In the genomic region with DNA sequence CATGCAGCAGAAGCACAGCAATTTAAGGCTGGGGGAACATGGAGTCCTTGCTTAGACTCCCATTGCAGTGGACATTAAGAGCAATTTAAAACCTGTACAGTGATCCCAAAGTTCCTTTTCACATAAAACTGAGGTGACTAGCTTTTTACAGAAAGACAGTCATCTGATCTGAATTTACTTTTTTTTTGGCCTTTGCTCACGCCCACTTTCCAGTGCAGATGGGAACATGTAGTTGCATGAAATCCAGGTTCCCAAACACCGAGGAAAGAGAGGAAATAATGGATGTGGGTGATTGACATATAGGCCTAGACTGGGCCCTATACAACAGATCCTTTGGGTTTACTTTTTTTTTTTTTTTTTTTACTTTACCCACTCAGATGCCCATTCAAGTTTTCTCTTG, we compare ENCODE assay signal across 29 cellular contexts.
"Had no signal": no experiment of that assay in that cellular context is flagged by ENCODE, and none has a peak within 500 bp of the region (broad histone marks: within the 10 kb centered on the region; RNA-seq: fewer than 3 reads in every experiment).

No MANE protein-coding gene starts in this region.

- H3K27me3 Mint-ChIP-seq: progenitor cell of endocrine pancreas; stimulated activated memory B cell treated with anti-CD40 and anti-IgM and Interleukin-4, amounts not matched to agents 10 μg/mL and 1 μg/mL and 100 μg/mL, for 72 hours; stimulated activated naive CD8-positive, alpha-beta T cell treated with anti-CD3 and anti-CD28 coated beads, Interleukin-15, amount 100 ng/mL, for 72 hours; type B pancreatic cell had no signal

- H3K9me3 Mint-ChIP-seq: stimulated activated naive CD8-positive, alpha-beta T cell treated with anti-CD3 and anti-CD28 coated beads, Interleukin-15, amount 100 ng/mL, for 72 hours; type B pancreatic cell had no signal

- H3K27ac ChIP-seq: neural progenitor cell, ovary, parathyroid adenoma, psoas muscle, right lobe of liver, sigmoid colon, suprapubic skin, testis, tibial artery, transverse colon, vagina had no signal

- FAIRE-seq: small intestine, urothelium cell line had no signal

- H3K36me3 Mint-ChIP-seq: natural killer cell; neural progenitor cell; stimulated activated memory B cell treated with anti-CD40 and anti-IgM and Interleukin-4, amounts not matched to agents 10 μg/mL and 1 μg/mL and 100 μg/mL, for 72 hours; type B pancreatic cell had no signal

- H3K9ac ChIP-seq: neural progenitor cell, parathyroid adenoma had no signal

- H2AFZ ChIP-seq: neural progenitor cell, parathyroid adenoma had no signal

- H3K4me1 Mint-ChIP-seq: natural killer cell; nephron; stimulated activated memory B cell treated with anti-CD40 and anti-IgM and Interleukin-4, amounts not matched to agents 10 μg/mL and 1 μg/mL and 100 μg/mL, for 72 hours; stimulated activated naive CD8-positive, alpha-beta T cell treated with anti-CD3 and anti-CD28 coated beads, Interleukin-15, amount 100 ng/mL, for 72 hours had no signal

- H3K4me1 ChIP-seq: neural progenitor cell, parathyroid adenoma, psoas muscle, right lobe of liver, sigmoid colon, suprapubic skin, testis, tibial artery, transverse colon, vagina had no signal

- H3K4me2 ChIP-seq: neural progenitor cell had no signal

- ATAC-seq: natural killer cell; psoas muscle; right cardiac atrium; right lobe of liver; stimulated activated memory B cell treated with anti-CD40 and anti-IgM and Interleukin-4, amounts not matched to agents 10 μg/mL and 1 μg/mL and 100 μg/mL, for 72 hours; stimulated activated naive CD8-positive, alpha-beta T cell treated with anti-CD3 and anti-CD28 coated beads, Interleukin-15, amount 100 ng/mL, for 72 hours; stimulated activated naive CD8-positive, alpha-beta T cell treated with anti-CD3 and anti-CD28 coated beads, Interleukin-15, Interleukin-2, amounts not matched to agents 100 U/mL and 50 U/mL, for 24 hours had no signal

- H3K4me3 Mint-ChIP-seq: natural killer cell; nephron; neural progenitor cell; stimulated activated memory B cell treated with anti-CD40 and anti-IgM and Interleukin-4, amounts not matched to agents 10 μg/mL and 1 μg/mL and 100 μg/mL, for 72 hours; stimulated activated naive CD8-positive, alpha-beta T cell treated with anti-CD3 and anti-CD28 coated beads, Interleukin-15, amount 100 ng/mL, for 72 hours; type B pancreatic cell had no signal

- DNase-seq: natural killer cell; occipital lobe; ovary; posterior cingulate gyrus; psoas muscle; right cardiac atrium; right lobe of liver; sigmoid colon; small intestine; stimulated activated CD4-positive, alpha-beta T cell treated with anti-CD3 and anti-CD28 coated beads, Interleukin-15, amount 100 ng/mL, for 24 hours; stimulated activated CD4-positive, alpha-beta T cell treated with anti-CD3 and anti-CD28 coated beads, Interleukin-2, amount 100 ng/mL, for 24 hours; stimulated activated CD4-positive, alpha-beta T cell treated with anti-CD3 and anti-CD28 coated beads, Interleukin-2, amount 100 ng/mL, for 48 hours; stimulated activated CD4-positive, alpha-beta T cell treated with anti-CD3 and anti-CD28 coated beads, Interleukin-4, amount 100 ng/mL, for 24 hours; stimulated activated naive CD4-positive, alpha-beta T cell; stimulated activated naive CD8-positive, alpha-beta T cell treated with anti-CD3 and anti-CD28 coated beads, Interleukin-15, amount 100 ng/mL, for 72 hours; stimulated activated naive CD8-positive, alpha-beta T cell treated with anti-CD3 and anti-CD28 coated beads, Interleukin-15, Interleukin-2, amounts not matched to agents 100 U/mL and 50 U/mL, for 24 hours; substantia nigra; testis; tibial artery; transverse colon had no signal

- H3K9me3 ChIP-seq: ovary, psoas muscle, right lobe of liver, sigmoid colon, suprapubic skin, testis, tibial artery, transverse colon, vagina had no signal

- H3K27me3 ChIP-seq: neural progenitor cell, ovary, right lobe of liver, sigmoid colon, suprapubic skin, testis, tibial artery, transverse colon, vagina had no signal

- H3K79me2 ChIP-seq: parathyroid adenoma had no signal

- H3K27ac Mint-ChIP-seq: natural killer cell; nephron; neural progenitor cell; progenitor cell of endocrine pancreas; stimulated activated memory B cell treated with anti-CD40 and anti-IgM and Interleukin-4, amounts not matched to agents 10 μg/mL and 1 μg/mL and 100 μg/mL, for 72 hours; stimulated activated naive CD8-positive, alpha-beta T cell treated with anti-CD3 and anti-CD28 coated beads, Interleukin-15, amount 100 ng/mL, for 72 hours; type B pancreatic cell had no signal

- H3K4me3 ChIP-seq: neural progenitor cell, ovary, psoas muscle, right lobe of liver, sigmoid colon, suprapubic skin, testis, tibial artery, transverse colon, vagina had no signal

- H3K36me3 ChIP-seq: neural progenitor cell, ovary, right lobe of liver, sigmoid colon, suprapubic skin, tibial artery, transverse colon, vagina had no signal
